36 cellular contexts compared by ENCODE assay signal in the genomic region with DNA sequence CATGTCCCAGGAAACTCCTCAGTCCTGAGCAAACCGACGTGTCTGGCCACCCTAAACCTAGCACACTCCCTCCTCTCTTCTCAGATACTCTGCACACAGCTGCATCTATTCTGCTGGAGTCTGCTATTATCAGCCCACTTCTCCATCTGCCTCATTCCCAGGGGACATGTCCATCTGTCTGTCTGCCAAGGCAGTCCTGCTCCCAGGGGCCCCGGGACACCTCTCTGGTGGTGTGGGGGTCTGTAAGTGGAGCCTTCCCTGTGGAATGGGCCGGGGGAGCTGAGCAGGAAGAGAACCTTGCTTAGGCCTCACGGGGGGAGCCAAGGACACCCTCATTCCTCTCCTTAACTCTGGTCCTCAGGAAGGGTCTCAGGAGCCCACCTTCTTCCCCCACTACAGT.
"Had no signal": no experiment of that assay in that cellular context is flagged by ENCODE, and none has a peak within 500 bp of the region (broad histone marks: within the 10 kb centered on the region; RNA-seq: fewer than 3 reads in every experiment).

No MANE protein-coding gene starts in this region.

- H3K4me1 ChIP-seq: adrenal gland, Peyer's patch had no signal

- H3K4me3 Mint-ChIP-seq: activated CD8-positive, alpha-beta T cell treated with anti-CD3 and anti-CD28 coated beads for 36 hours; activated naive CD4-positive, alpha-beta T cell treated with anti-CD3 and anti-CD28 coated beads for 36 hours; activated T-cell treated with anti-CD3 and anti-CD28 coated beads, Interleukin-2, amount 50 U/mL, for 24 hours; brain had no signal

- H3K9me3 Mint-ChIP-seq: activated CD8-positive, alpha-beta T cell treated with anti-CD3 and anti-CD28 coated beads for 36 hours; activated naive CD4-positive, alpha-beta T cell treated with anti-CD3 and anti-CD28 coated beads for 36 hours; activated naive CD4-positive, alpha-beta T cell treated with anti-CD3 and anti-CD28 coated beads, Interleukin-2, amount 50 U/mL, for 72 hours; activated T-cell treated with anti-CD3 and anti-CD28 coated beads, Interleukin-2, amount 50 U/mL, for 24 hours; brain had no signal

- H3K27me3 Mint-ChIP-seq: activated CD8-positive, alpha-beta T cell treated with anti-CD3 and anti-CD28 coated beads for 36 hours; activated T-cell treated with anti-CD3 and anti-CD28 coated beads, Interleukin-2, amount 50 U/mL, for 24 hours had no signal

- DNase-seq: activated CD4-positive, alpha-beta T cell treated with anti-CD3 and anti-CD28 coated beads for 1 hour; activated CD4-positive, alpha-beta T cell treated with anti-CD3 and anti-CD28 coated beads for 48 hours; activated CD4-positive, alpha-beta T cell treated with anti-CD3 and anti-CD28 coated beads, Interleukin-2, amount 50 U/mL, for 4 hours; activated CD4-positive, CD25-positive, alpha-beta regulatory T cell; activated CD8-positive, alpha-beta T cell treated with anti-CD3 and anti-CD28 coated beads for 36 hours; activated gamma-delta T cell treated with Interleukin-2 at 50 U/mL for 16 hours; activated naive CD4-positive, alpha-beta T cell treated with anti-CD3 and anti-CD28 coated beads for 36 hours; activated T-cell treated with anti-CD3 and anti-CD28 coated beads, Interleukin-2, amount 50 U/mL, for 24 hours; adrenal gland; caudate nucleus; cerebellar nuclear complex; Kasumi-1; KG1; NCI-H1092; NCI-H1436 treated with DMSO at 0.1 percent for 48 hours; NCI-H1694 treated with DMSO at 0.1 percent for 48 hours; NCI-H2029; NCI-H2107; NCI-H226; NCI-H446 treated with DMSO at 0.1 percent for 48 hours; NCI-H526 treated with DMSO at 0.1 percent for 48 hours; NCI-H774; NK-92 treated with Interleukin-12 subunit alpha and Interleukin-12 subunit beta, amount 100 ng/mL, for 24 hours; PC-3; Peyer's patch; SIG-M5; SW 1271; T1000; WERI-Rb-1 had no signal

- ATAC-seq: activated CD8-positive, alpha-beta T cell treated with anti-CD3 and anti-CD28 coated beads for 36 hours; activated naive CD4-positive, alpha-beta T cell treated with anti-CD3 and anti-CD28 coated beads, Interleukin-2, amount 50 U/mL, for 72 hours; PC-3; Right ventricle myocardium inferior had no signal

- H3K36me3 Mint-ChIP-seq: activated naive CD4-positive, alpha-beta T cell treated with anti-CD3 and anti-CD28 coated beads, Interleukin-2, amount 50 U/mL, for 72 hours; brain had no signal

- H3K4me3 ChIP-seq: adrenal gland, MG63, Peyer's patch had no signal

- FAIRE-seq: bronchial epithelial cell, colon had no signal

- H3K27ac Mint-ChIP-seq: activated CD8-positive, alpha-beta T cell treated with anti-CD3 and anti-CD28 coated beads for 36 hours; activated naive CD4-positive, alpha-beta T cell treated with anti-CD3 and anti-CD28 coated beads for 36 hours; activated T-cell treated with anti-CD3 and anti-CD28 coated beads, Interleukin-2, amount 50 U/mL, for 24 hours; brain had no signal

- H3K27me3 ChIP-seq: adrenal gland, MG63, Peyer's patch had no signal

- H3K36me3 ChIP-seq: adrenal gland, MG63, Peyer's patch, WERI-Rb-1 had no signal

- H3K27ac ChIP-seq: adrenal gland, Peyer's patch, RWPE1, WERI-Rb-1 had no signal

- H3K9me3 ChIP-seq: adrenal gland, MG63, Peyer's patch had no signal
